ENCODE assay signal across 8 cellular contexts in genomic region chr22:22030493-22031182, GRCh38. TPM values are rescaled to one million over a fixed set of nuclear protein-coding genes. Genes with fewer than 3 reads are reported as not detected.
A peak's percentile ranks its signal among the peaks of the same experiment; 100 is the strongest.
DNase-seq lines count a peak whose midpoint lies in the region; ATAC-seq and TF ChIP-seq lines count a peak whose summit lies in the region.

No MANE protein-coding gene starts in this region.

- no peak overlapping the region for H3K4me3 Mint-ChIP-seq in Calu3 (ENCODE audit: low read depth, unreplicated experiment)
- H3K4me3 Mint-ChIP-seq in activated CD4-positive, alpha-beta T cell treated with anti-CD3 and anti-CD28 coated beads, Interleukin-2, amount 10 ng/mL, durations not matched to agents 24 days and 14 days = no peak overlapping the region

- BruUV-seq in Calu3 (replicated peaks; lab: Mats Ljungman, UMichigan) = no TSS peak

- H3K36me3 Mint-ChIP-seq in Calu3 (ENCODE audit: insufficient read depth, unreplicated experiment) = no peaks in the 10 kb centered on the region
- no peaks in the 10 kb centered on the region for H3K36me3 Mint-ChIP-seq in activated CD4-positive, alpha-beta T cell treated with anti-CD3 and anti-CD28 coated beads, Interleukin-2, amount 10 ng/mL, durations not matched to agents 24 days and 14 days (ENCODE audit: low read depth)

- CTCF ChIA-PET in Calu3 (lab: Charles Lee) = no interaction called here

- H3K9me3 Mint-ChIP-seq in Calu3 (ENCODE audit: low read depth, unreplicated experiment) = no peaks in the 10 kb centered on the region
- H3K9me3 Mint-ChIP-seq in activated CD4-positive, alpha-beta T cell treated with anti-CD3 and anti-CD28 coated beads, Interleukin-2, amount 10 ng/mL, durations not matched to agents 24 days and 14 days = no peaks in the 10 kb centered on the region

- no peak overlapping the region for H3K27ac Mint-ChIP-seq in Calu3 (ENCODE audit: unreplicated experiment)
- H3K27ac Mint-ChIP-seq in activated CD4-positive, alpha-beta T cell treated with anti-CD3 and anti-CD28 coated beads, Interleukin-2, amount 10 ng/mL, durations not matched to agents 24 days and 14 days = no peak overlapping the region

- no peaks in the 10 kb centered on the region for H3K4me1 ChIP-seq in uterus

- H3K4me3 ChIP-seq in LNCaP clone FGC (ENCODE audit: low read depth, low read length) (no peak overlapping the region), fibroblast of the aortic adventitia (ENCODE audit: low read depth, low read length) (no peak overlapping the region), uterus (no peak overlapping the region)

- peak overlapping the region in 1 of 2 donors; percentile 64 for H3K27ac ChIP-seq in uterus

- TF ChIP-seq CTCF in Calu3 (IDR thresholded peaks at IDR 0.05; ENCODE audit: unreplicated experiment) (peak; percentile 20), LNCaP clone FGC (IDR thresholded peaks at IDR 0.05; ENCODE audit: control insufficient read depth, extremely low read depth, insufficient read depth) (peak; percentile 37), fibroblast of the aortic adventitia (IDR thresholded peaks at IDR 0.05; ENCODE audit: insufficient read depth, low read length) (peak; percentile 59), uterus (IDR thresholded peaks at IDR 0.05) (peak in 2 of 4 experiments; percentile 30 to 32)

- intact Hi-C loops in Calu3 (cut with micrococcal nuclease; ENCODE audit: unreplicated experiment) (no loop called here), uterus (cut with DNase I; ENCODE audit: low total_unique reads) (no loop called here)
- intact Hi-C loops in activated CD4-positive, alpha-beta T cell treated with anti-CD3 and anti-CD28 coated beads, Interleukin-2, amount 10 ng/mL, durations not matched to agents 24 days and 14 days (cut with micrococcal nuclease) = no loop called here

- no peak for TF ChIP-seq POLR2A in uterus (IDR thresholded peaks at IDR 0.05)

- ATAC-seq in GM19351 (IDR thresholded peaks at IDR 0.05; ENCODE audit: unreplicated experiment) (peak; percentile 63), GM21717 (IDR thresholded peaks at IDR 0.05; ENCODE audit: unreplicated experiment) (no peak)

- peak; percentile 23 for DNase-seq in Calu3
- no peak for DNase-seq in LNCaP clone FGC (ENCODE audit: low read depth)
- peak; percentile 44 for DNase-seq in fibroblast of the aortic adventitia (ENCODE audit: low read depth)
- peak; percentile 26 to 34 for DNase-seq in uterus
- DNase-seq in T-helper 1 cell = no peak
- no peak for DNase-seq in activated CD4-positive, alpha-beta T cell treated with anti-CD3 and anti-CD28 coated beads, Interleukin-2, amount 10 ng/mL, durations not matched to agents 24 days and 14 days

- no peaks in the 10 kb centered on the region for H3K36me3 ChIP-seq in uterus

- peaks cover 52% of the 10 kb centered on the region for H3K27me3 Mint-ChIP-seq in Calu3 (ENCODE audit: unreplicated experiment)
- H3K27me3 Mint-ChIP-seq in activated CD4-positive, alpha-beta T cell treated with anti-CD3 and anti-CD28 coated beads, Interleukin-2, amount 10 ng/mL, durations not matched to agents 24 days and 14 days = peaks cover 9% of the 10 kb centered on the region

- H3K27me3 ChIP-seq in uterus = no peaks in the 10 kb centered on the region

- H3K9me3 ChIP-seq in uterus = no peaks in the 10 kb centered on the region

- H3K4me1 Mint-ChIP-seq in Calu3 (ENCODE audit: low read depth, unreplicated experiment) = no peaks in the 10 kb centered on the region
- no peaks in the 10 kb centered on the region for H3K4me1 Mint-ChIP-seq in activated CD4-positive, alpha-beta T cell treated with anti-CD3 and anti-CD28 coated beads, Interleukin-2, amount 10 ng/mL, durations not matched to agents 24 days and 14 days

RNA-seq across cellular contexts. Expression of gene TOP3B, which starts 48.1 kb away (rescaled TPM):
- total RNA-seq in Calu3 (2022) (45.1 and 48.0 TPM in 2 replicates), fibroblast of the aortic adventitia (ENCODE audit: low replicate concordance) (20.9 and 31.2 TPM in 2 replicates), uterus (10 to 100 TPM in 3 of 4 donors, 1 to 10 TPM in 1; 6.2 to 36.4 (median 20.9) TPM)
- total RNA-seq in activated CD4-positive, alpha-beta T cell treated with anti-CD3 and anti-CD28 coated beads, Interleukin-2, amount 10 ng/mL, durations not matched to agents 24 days and 14 days = 48.0 and 48.6 TPM in 2 replicates

Comparison
In these comparisons a context has a peak if more than half of its experiments do, and no peak if none do; other contexts are left out.
1. DNase-seq: peak in Calu3 (single experiment), fibroblast of the aortic adventitia (single experiment) and uterus (2 of 2); none in LNCaP clone FGC (single experiment), T-helper 1 cell (0 of 5) and activated CD4-positive, alpha-beta T cell treated with anti-CD3 and anti-CD28 coated beads, Interleukin-2, amount 10 ng/mL, durations not matched to agents 24 days and 14 days (single experiment).